ENCODE assay signal across 8 cellular contexts in genomic region chr2:134178109-134178877, GRCh38.
A peak's percentile ranks its signal among the peaks of the same experiment; 100 is the strongest.
DNase-seq lines count a peak whose midpoint lies in the region; ATAC-seq and TF ChIP-seq lines count a peak whose summit lies in the region.

No MANE protein-coding gene starts in this region.

- POLR2A ChIA-PET in CD8-positive, alpha-beta memory T cell (lab: Charles Lee) = no interaction called here

- no peaks in the 10 kb centered on the region for H3K9me3 ChIP-seq in CD8-positive, alpha-beta memory T cell (ENCODE audit: low read length)
- no peaks in the 10 kb centered on the region for H3K9me3 ChIP-seq in neural progenitor cell (ENCODE audit: low read depth)

- ATAC-seq in GM19452 (IDR thresholded peaks at IDR 0.05; ENCODE audit: unreplicated experiment) = peak; percentile 76
- peak; percentile 55 for ATAC-seq in HG03457 (IDR thresholded peaks at IDR 0.05; ENCODE audit: unreplicated experiment)

- H3K27me3 ChIP-seq in CD8-positive, alpha-beta memory T cell (ENCODE audit: insufficient read depth, low read length, poor library complexity, severe bottlenecking) = no peaks in the 10 kb centered on the region
- H3K27me3 ChIP-seq in neural progenitor cell = no peaks in the 10 kb centered on the region

- H3K27ac ChIP-seq in CD8-positive, alpha-beta memory T cell (ENCODE audit: low read depth, low read length) = no peak overlapping the region
- no peak overlapping the region for H3K27ac ChIP-seq in neural progenitor cell

- intact Hi-C loops in dendritic cell treated with granulocyte-macrophage colony-stimulating factor and Interleukin-4, amounts not matched to agents 40 ng/mL and 50 ng/mL, for 4 days (cut with micrococcal nuclease) = no loop called here

- DNase-seq in CD8-positive, alpha-beta memory T cell = peak in 1 of 5 donors; percentile 17
- DNase-seq in NCI-H1105 treated with DMSO at 0.1 percent for 48 hours (lab: John Stamatoyannopoulos, UW) = no peak
- DNase-seq in neural progenitor cell (ENCODE audit: low spot score) = no peak
- DNase-seq in activated CD8-positive, alpha-beta memory T cell treated with anti-CD3 and anti-CD28 coated beads, Interleukin-2, amount 50 U/mL, for 4 hours = no peak
- DNase-seq in AML-193 (lab: John Stamatoyannopoulos, UW) = no peak

- H3K4me1 ChIP-seq in CD8-positive, alpha-beta memory T cell (ENCODE audit: insufficient read depth, low read length) = peaks cover 52% of the 10 kb centered on the region
- no peaks in the 10 kb centered on the region for H3K4me1 ChIP-seq in neural progenitor cell

- H3K4me1 Mint-ChIP-seq in CD8-positive, alpha-beta memory T cell = peaks cover 86 to 98% (median 95%) of the 10 kb centered on the region in 3 donors
- peaks cover 65% of the 10 kb centered on the region for H3K4me1 Mint-ChIP-seq in dendritic cell treated with granulocyte-macrophage colony-stimulating factor and Interleukin-4, amounts not matched to agents 40 ng/mL and 50 ng/mL, for 4 days (ENCODE audit: low read depth)
- peaks cover 13% of the 10 kb centered on the region for H3K4me1 Mint-ChIP-seq in neural progenitor cell

- H3K27ac Mint-ChIP-seq in CD8-positive, alpha-beta memory T cell = peak overlapping the region; percentile 63 to 85 (median 75)
- H3K27ac Mint-ChIP-seq in dendritic cell treated with granulocyte-macrophage colony-stimulating factor and Interleukin-4, amounts not matched to agents 40 ng/mL and 50 ng/mL, for 4 days = peak overlapping the region; percentile 29
- no peak overlapping the region for H3K27ac Mint-ChIP-seq in neural progenitor cell

- no peaks in the 10 kb centered on the region for H3F3A ChIP-seq in neural progenitor cell (ENCODE audit: low read depth)

- CTCF ChIA-PET in CD8-positive, alpha-beta memory T cell (lab: Charles Lee) = interaction anchor here (1.2 to 1.3 kb wide), 2 partner anchors 18 to 234 kb away, joined by 3 to 4 read pairs; no protein-coding TSS in a partner anchor

- H3K9me3 Mint-ChIP-seq in CD8-positive, alpha-beta memory T cell = no peaks in the 10 kb centered on the region
- no peaks in the 10 kb centered on the region for H3K9me3 Mint-ChIP-seq in dendritic cell treated with granulocyte-macrophage colony-stimulating factor and Interleukin-4, amounts not matched to agents 40 ng/mL and 50 ng/mL, for 4 days
- H3K9me3 Mint-ChIP-seq in neural progenitor cell = no peaks in the 10 kb centered on the region

- no peak overlapping the region for H2AFZ ChIP-seq in neural progenitor cell (replicated peaks)

- no peak overlapping the region for H3K4me2 ChIP-seq in neural progenitor cell

- no peak overlapping the region for H3K4me3 Mint-ChIP-seq in CD8-positive, alpha-beta memory T cell
- no peak overlapping the region for H3K4me3 Mint-ChIP-seq in dendritic cell treated with granulocyte-macrophage colony-stimulating factor and Interleukin-4, amounts not matched to agents 40 ng/mL and 50 ng/mL, for 4 days
- no peak overlapping the region for H3K4me3 Mint-ChIP-seq in neural progenitor cell

- H3K36me3 ChIP-seq in CD8-positive, alpha-beta memory T cell (ENCODE audit: insufficient read depth, low read length) = no peaks in the 10 kb centered on the region
- no peaks in the 10 kb centered on the region for H3K36me3 ChIP-seq in neural progenitor cell

- no peak for TF ChIP-seq CTCF in neural progenitor cell (IDR thresholded peaks at IDR 0.05)

- no peak overlapping the region for H3K9ac ChIP-seq in neural progenitor cell

- H3K79me2 ChIP-seq in neural progenitor cell (ENCODE audit: low read depth) = no peaks in the 10 kb centered on the region

- no peaks in the 10 kb centered on the region for H3K27me3 Mint-ChIP-seq in CD8-positive, alpha-beta memory T cell
- no peaks in the 10 kb centered on the region for H3K27me3 Mint-ChIP-seq in dendritic cell treated with granulocyte-macrophage colony-stimulating factor and Interleukin-4, amounts not matched to agents 40 ng/mL and 50 ng/mL, for 4 days
- H3K27me3 Mint-ChIP-seq in neural progenitor cell (ENCODE audit: insufficient read depth, low read depth) = peaks cover 4% of the 10 kb centered on the region

- no peaks in the 10 kb centered on the region for H4K20me1 ChIP-seq in neural progenitor cell (ENCODE audit: low read depth)

- H3K4me3 ChIP-seq in CD8-positive, alpha-beta memory T cell (ENCODE audit: low read length) = no peak overlapping the region
- H3K4me3 ChIP-seq in neural progenitor cell = no peak overlapping the region

- peaks cover 0 to 5% (median 3%) of the 10 kb centered on the region in 3 donors for H3K36me3 Mint-ChIP-seq in CD8-positive, alpha-beta memory T cell
- peaks cover 40% of the 10 kb centered on the region for H3K36me3 Mint-ChIP-seq in dendritic cell treated with granulocyte-macrophage colony-stimulating factor and Interleukin-4, amounts not matched to agents 40 ng/mL and 50 ng/mL, for 4 days (ENCODE audit: low read depth)
- peaks cover 6% of the 10 kb centered on the region for H3K36me3 Mint-ChIP-seq in neural progenitor cell
